ENCODE assay signal across 11 cellular contexts in genomic region chrX:70176938-70177533, GRCh38. TPM values are rescaled to one million over a fixed set of nuclear protein-coding genes. Genes with fewer than 3 reads are reported as not detected.
DNase-seq lines count a peak whose midpoint lies in the region; ATAC-seq and TF ChIP-seq lines count a peak whose summit lies in the region.
"Had no signal": no experiment of that assay in that cellular context is flagged by ENCODE, and none has a peak within 500 bp of the region (broad histone marks: within the 10 kb centered on the region; RNA-seq: fewer than 3 reads in every experiment).

TSS of gene DGAT2L6 (plus strand) at chrX:70177483. CDS start at chrX:70177583, 100 bp downstream.

- H3K9me3 Mint-ChIP-seq in osteocyte (ENCODE audit: unreplicated experiment): peaks cover 8% of the 10 kb centered on the region

- H3K4me3 Mint-ChIP-seq in osteocyte (ENCODE audit: unreplicated experiment): no peak within 1 kb of the TSS

- TF ChIP-seq CTCF in GM13977 (IDR thresholded peaks at IDR 0.05; ENCODE audit: extremely low read depth, insufficient read depth, missing control alignments): no peak
- no peak for TF ChIP-seq CTCF in osteocyte (IDR thresholded peaks at IDR 0.05)

- H3K27me3 Mint-ChIP-seq in osteocyte (ENCODE audit: unreplicated experiment): no peaks in the 10 kb centered on the region

- H3K36me3 Mint-ChIP-seq in osteocyte (ENCODE audit: unreplicated experiment): no peaks in the 10 kb centered on the region

- peak; percentile 26 for DNase-seq in GM13977 (ENCODE audit: low spot score)
- DNase-seq in SK-MEL-5 (ENCODE audit: low read depth, low spot score): peak; percentile 68
- DNase-seq in Right ventricle myocardium superior: no peak
- no peak for DNase-seq in posterior vena cava (ENCODE audit: low spot score)
- no peak for DNase-seq in osteocyte (ENCODE audit: extremely low spot score, unreplicated experiment)
- DNase-seq: left lung had no signal

- no peak within 1 kb of the TSS for H3K27ac Mint-ChIP-seq in osteocyte (ENCODE audit: unreplicated experiment)

- in situ Hi-C loops in GM13977 (cut with MboI; ENCODE audit: low pct_unique_long_range_greater_than_20kb, low sequenced_read_pairs, unreplicated experiment): loop anchor here (25.0 kb wide), 1 partner anchor 235 kb away; the partner anchor contains the start of gene GDPD2
- in situ Hi-C loops in SK-MEL-5 (cut with HindIII; ENCODE audit: low pct_unique_long_range_greater_than_20kb, low sequenced_read_pairs): no loop called here

- H3K4me1 Mint-ChIP-seq in osteocyte (ENCODE audit: unreplicated experiment): no peaks in the 10 kb centered on the region

- ATAC-seq in GM19467 (IDR thresholded peaks at IDR 0.05; ENCODE audit: unreplicated experiment) (peak; percentile 61), HG03196 (IDR thresholded peaks at IDR 0.05; ENCODE audit: unreplicated experiment) (peak; percentile 79), HG03521 (IDR thresholded peaks at IDR 0.05; ENCODE audit: unreplicated experiment) (no peak), Right ventricle myocardium superior (ENCODE audit: poor library complexity) (no peak)
- ATAC-seq: left lung, Right ventricle myocardium inferior had no signal

- intact Hi-C loops in Right ventricle myocardium superior (cut with DNase I): no loop called here
- intact Hi-C loops in posterior vena cava (cut with DNase I): no loop called here

RNA-seq across cellular contexts. Expression of gene DGAT2L6, which starts in this region (rescaled TPM):
- total RNA-seq in SK-MEL-5 (2014; rRNA removed; shearing (Covaris generic)): 0.13 TPM in 1 of 2 replicates, not detected in the other
- not detected in 2 replicates for polyA plus RNA-seq in SK-MEL-5 (2015; cell fraction: cytosol; rRNA removed)
- polyA plus RNA-seq in SK-MEL-5 (2015; cell fraction: nucleus; rRNA removed): 0.12 TPM in 1 of 2 replicates, not detected in the other
- total RNA-seq in Right ventricle myocardium superior (not detected), posterior vena cava (not detected), osteocyte (not detected in 2 replicates)
- total RNA-seq: breast epithelium, left lung, Right ventricle myocardium inferior had no signal

Comparison
In these comparisons a context has a peak if more than half of its experiments do, and no peak if none do; other contexts are left out.
1. Peak in DNase-seq in SK-MEL-5; RNA of the gene not detected or under 1 TPM.
2. ATAC-seq: peak in GM19467 (single experiment) and HG03196 (single experiment); none in HG03521 (single experiment) and Right ventricle myocardium superior (single experiment).